In genomic region chr15:89365457-89366055, GRCh38 we compare ENCODE assay signal across 17 cellular contexts. TPM values are rescaled to one million over a fixed set of nuclear protein-coding genes. Genes with fewer than 3 reads are reported as not detected.
DNase-seq lines count a peak whose midpoint lies in the region; ATAC-seq, FAIRE-seq and TF ChIP-seq lines count a peak whose summit lies in the region.
"Had no signal": no experiment of that assay in that cellular context is flagged by ENCODE, and none has a peak within 500 bp of the region (broad histone marks: within the 10 kb centered on the region; RNA-seq: fewer than 3 reads in every experiment).

No MANE protein-coding gene starts in this region.

- peaks cover 33% of the 10 kb centered on the region for H3K4me1 ChIP-seq in GM23338 (ENCODE audit: insufficient read depth)
- H3K4me1 ChIP-seq in endothelial cell of umbilical vein (ENCODE audit: control insufficient read depth, extremely low read depth, insufficient read depth, low read length), result no peaks in the 10 kb centered on the region
- H3K4me1 ChIP-seq in vagina, result peaks cover 27% of the 10 kb centered on the region

- no peak overlapping the region for H3K4me3 ChIP-seq in GM23338
- H3K4me3 ChIP-seq in endothelial cell of umbilical vein (replicated peaks in 1 of 3; ENCODE audit: insufficient read depth in 1 of 3, low read depth in 1 of 3, low read length in 3 of 3), result no peak overlapping the region
- H3K4me3 ChIP-seq in vagina, result no peak overlapping the region
- H3K4me3 ChIP-seq: BLaER1 treated with 17β-estradiol and CSF1 and Interleukin-3, amounts not matched to agents 10 nM and 100 nM; GM12878; HAP-1 had no signal

- H3K4me2 ChIP-seq in GM23338, result no peak overlapping the region
- H3K4me2 ChIP-seq in endothelial cell of umbilical vein (ENCODE audit: insufficient read depth, low read length), result no peak overlapping the region

- no peaks in the 10 kb centered on the region for H3K9me3 ChIP-seq in endothelial cell of umbilical vein (replicated peaks; ENCODE audit: control insufficient read depth, insufficient read depth, low read length)
- H3K9me3 ChIP-seq in vagina, result no peaks in the 10 kb centered on the region
- H3K9me3 ChIP-seq: HAP-1 had no signal

- H3K79me2 ChIP-seq in GM23338 (replicated peaks; ENCODE audit: insufficient read depth), result no peaks in the 10 kb centered on the region
- H3K79me2 ChIP-seq in endothelial cell of umbilical vein (ENCODE audit: control insufficient read depth, insufficient read depth, low read length), result no peaks in the 10 kb centered on the region

- peaks cover 32% of the 10 kb centered on the region for H4K20me1 ChIP-seq in GM23338 (replicated peaks; ENCODE audit: insufficient read depth)
- no peaks in the 10 kb centered on the region for H4K20me1 ChIP-seq in endothelial cell of umbilical vein (replicated peaks; ENCODE audit: control insufficient read depth, extremely low read depth, insufficient read depth, low read length)

- dilution Hi-C loops in endothelial cell of umbilical vein (cut with MboI; ENCODE audit: extremely low pct_ligation_motif_present, low sequenced_read_pairs), result no loop called here

- FAIRE-seq in endothelial cell of umbilical vein (lab: Jason Lieb, UNC), result no peak
- FAIRE-seq: GM12878, GM18507, HTR-8/SVneo had no signal

- CTCF ChIA-PET in endothelial cell of umbilical vein (lab: Charles Lee), result interaction anchor here (1.1 kb wide), 1 partner anchor 51 kb away, joined by 4 read pairs; no protein-coding TSS in a partner anchor

- peaks cover 15% of the 10 kb centered on the region for H3F3A ChIP-seq in GM23338 (replicated peaks; ENCODE audit: low read depth)

- peak; percentile 42 for DNase-seq in GM23338 (ENCODE audit: low spot score)
- DNase-seq in endothelial cell of umbilical vein (ENCODE audit: low read depth, low spot score), result no peak
- DNase-seq in neural crest cell (ENCODE audit: low read depth, low spot score), result no peak
- DNase-seq in vagina (ENCODE audit: extremely low spot score in 2 of 2), result no peak
- DNase-seq in DMS53 treated with DMSO at 0.1 percent for 48 hours (lab: John Stamatoyannopoulos, UW; ENCODE audit: unreplicated experiment), result no peak
- no peak for DNase-seq in T-helper 2 cell
- no peak for DNase-seq in NCI-H2107 treated with DMSO at 0.1 percent for 48 hours (lab: John Stamatoyannopoulos, UW; ENCODE audit: unreplicated experiment)
- DNase-seq: ACHN; CD4-positive, CD25-positive, alpha-beta regulatory T cell; DMS53; GOT3 had no signal

- no peak overlapping the region; the same call in 2 of the 3 replicates for H3K4me3 Mint-ChIP-seq in GM23338
- H3K4me3 Mint-ChIP-seq in brain, result peak overlapping the region; percentile 90 to 95 (median 92)
- peak overlapping the region; percentile 1 for H3K4me3 Mint-ChIP-seq in neural crest cell

- H3K9ac ChIP-seq in endothelial cell of umbilical vein (replicated peaks; ENCODE audit: extremely low read depth, insufficient read depth, low read length), result no peak overlapping the region
- H3K9ac ChIP-seq: BLaER1 treated with 17β-estradiol and CSF1 and Interleukin-3, amounts not matched to agents 10 nM and 100 nM had no signal

- TF ChIP-seq POLR2A in endothelial cell of umbilical vein (IDR thresholded peaks at IDR 0.05; ENCODE audit: low read depth, low read length) (no peak), vagina (IDR thresholded peaks at IDR 0.05) (no peak)

- H3K27ac ChIP-seq in GM23338 (ENCODE audit: low read depth) (no peak overlapping the region), endothelial cell of umbilical vein (ENCODE audit: insufficient read depth, low read depth, low read length) (no peak overlapping the region), vagina (no peak overlapping the region)
- H3K27ac ChIP-seq: BLaER1 treated with 17β-estradiol and CSF1 and Interleukin-3, amounts not matched to agents 10 nM and 100 nM had no signal

- H3K9me1 ChIP-seq in endothelial cell of umbilical vein (replicated peaks; ENCODE audit: control insufficient read depth, extremely low read depth, insufficient read depth, low read length), result no peaks in the 10 kb centered on the region

- peaks cover 8% of the 10 kb centered on the region; the same call in 2 of the 3 replicates for H3K9me3 Mint-ChIP-seq in GM23338
- peaks cover 0 to 14% (median 3%) of the 10 kb centered on the region in 5 experiments for H3K9me3 Mint-ChIP-seq in brain
- no peaks in the 10 kb centered on the region for H3K9me3 Mint-ChIP-seq in neural crest cell

- no peak overlapping the region for H2AFZ ChIP-seq in GM23338
- H2AFZ ChIP-seq in endothelial cell of umbilical vein (ENCODE audit: low read depth, low read length), result no peak overlapping the region

- H3K4me1 Mint-ChIP-seq in GM23338 (peaks cover 32% of the 10 kb centered on the region), brain (peaks cover 79% of the 10 kb centered on the region), neural crest cell (peaks cover 30% of the 10 kb centered on the region)

- TF ChIP-seq CTCF in GM23338 (conservative IDR thresholded peaks at IDR 0.05; ENCODE audit: low read depth in 2 of 2) (no peak), brain (conservative IDR thresholded peaks at IDR 0.05) (no peak), endothelial cell of umbilical vein (IDR thresholded peaks at IDR 0.05; ENCODE audit: extremely low read depth in 1 of 2, insufficient read depth in 1 of 2, low read depth in 1 of 2, low read length in 2 of 2) (no peak), neural crest cell (conservative IDR thresholded peaks at IDR 0.05) (no peak), vagina (IDR thresholded peaks at IDR 0.05) (no peak)

- H3K27me3 Mint-ChIP-seq in GM23338 (ENCODE audit: insufficient read depth, low read depth, poor library complexity) (peaks cover 97% of the 10 kb centered on the region), brain (peaks cover 44% of the 10 kb centered on the region), neural crest cell (ENCODE audit: low read depth) (peaks cover 97% of the 10 kb centered on the region)

- ATAC-seq in GM23338, result no peak
- ATAC-seq: GM12878 had no signal

- BruUV-seq in endothelial cell of umbilical vein (replicated peaks; lab: Mats Ljungman, UMichigan), result no TSS peak

- peaks cover 100% of the 10 kb centered on the region for H3K27me3 ChIP-seq in GM23338 (ENCODE audit: insufficient read depth)
- peaks cover 88 to 98% of the 10 kb centered on the region in 2 experiments for H3K27me3 ChIP-seq in endothelial cell of umbilical vein (ENCODE audit: control insufficient read depth in 2 of 2, insufficient read depth in 2 of 2, low read length in 2 of 2)
- peaks cover 51% of the 10 kb centered on the region for H3K27me3 ChIP-seq in vagina

- POLR2A ChIA-PET in endothelial cell of umbilical vein (lab: Charles Lee), result no interaction called here

- H3K36me3 ChIP-seq in GM23338 (ENCODE audit: insufficient read depth), result no peaks in the 10 kb centered on the region; the same call in 1 of the 2 replicates
- H3K36me3 ChIP-seq in endothelial cell of umbilical vein (ENCODE audit: control insufficient read depth in 2 of 2, extremely low read depth in 1 of 2, insufficient read depth in 2 of 2, low read length in 2 of 2), result no peaks in the 10 kb centered on the region
- no peaks in the 10 kb centered on the region for H3K36me3 ChIP-seq in vagina
- H3K36me3 ChIP-seq: BLaER1 treated with 17β-estradiol and CSF1 and Interleukin-3, amounts not matched to agents 10 nM and 100 nM; HAP-1 had no signal

- H3K36me3 Mint-ChIP-seq in GM23338 (ENCODE audit: low read depth) (peaks cover 3% of the 10 kb centered on the region; the same call in 1 of the 3 replicates), brain (peaks cover under 1% of the 10 kb centered on the region), neural crest cell (ENCODE audit: low read depth) (no peaks in the 10 kb centered on the region)
- H3K36me3 Mint-ChIP-seq: CD4-positive, CD25-positive, alpha-beta regulatory T cell had no signal

- no peaks in the 10 kb centered on the region for H3K9me2 ChIP-seq in GM23338 (ENCODE audit: insufficient read depth)

- intact Hi-C loops in endothelial cell of umbilical vein (cut with micrococcal nuclease) (no loop called here), vagina (cut with DNase I) (no loop called here)

- H3K27ac Mint-ChIP-seq in GM23338 (no peak overlapping the region), brain (peak overlapping the region; percentile 79 to 98 (median 92)), neural crest cell (ENCODE audit: unreplicated experiment) (no peak overlapping the region)
- H3K27ac Mint-ChIP-seq: CD4-positive, CD25-positive, alpha-beta regulatory T cell had no signal

TF ChIP-seq in GM23338, 12 proteins besides CTCF, POLR2A, EP300 and RAD21 (continues in another document):
- TF ChIP-seq STAT1 (IDR thresholded peaks at IDR 0.05; ENCODE audit: unreplicated experiment) (no peak), EZH2 (IDR thresholded peaks at IDR 0.05; ENCODE audit: low read depth, unreplicated experiment) (peak; percentile 44)

TF ChIP-seq in endothelial cell of umbilical vein, 7 proteins besides CTCF, POLR2A, EP300 and RAD21:
- TF ChIP-seq JUN (IDR thresholded peaks at IDR 0.05; ENCODE audit: borderline replicate concordance, insufficient read depth, insufficient read length, low read depth) (no peak), EZH2 (IDR thresholded peaks at IDR 0.05; ENCODE audit: borderline replicate concordance, low read depth, low read length, severe bottlenecking) (peak; percentile 62), FOS (IDR thresholded peaks at IDR 0.05; ENCODE audit: borderline replicate concordance, insufficient read depth, low read length) (no peak), GATA2 (IDR thresholded peaks at IDR 0.05; ENCODE audit: insufficient read depth, insufficient read length, low read depth, low read length) (no peak), MYC (IDR thresholded peaks at IDR 0.05; ENCODE audit: low read depth, low read length) (no peak), MAX (IDR thresholded peaks at IDR 0.05; ENCODE audit: insufficient read depth, insufficient read length) (no peak)
TF ChIP-seq in endothelial cell of umbilical vein: peak in this region for 1.

RNA-seq across cellular contexts. Expression of gene POLG, which starts 30.9 kb away (rescaled TPM):
- total RNA-seq in GM23338 (2014; rRNA removed; shearing (Covaris generic)), result 70.2 and 74.1 TPM in 2 replicates
- polyA plus RNA-seq in GM23338 (2016; fragmentation: Nextera tagmentation; extraction: Ambion mirVana) (28.8 and 29.0 TPM in 2 replicates), brain (ENCODE audit: insufficient read depth, low read depth, low replicate concordance) (36.8 TPM), endothelial cell of umbilical vein (33.8 and 36.6 TPM in 2 replicates)
- total RNA-seq in endothelial cell of umbilical vein (77.7 and 79.4 TPM in 2 replicates), neural crest cell (66.5 and 73.5 TPM in 2 replicates), vagina (50.3 TPM)
- 24.9 and 27.4 TPM in 2 replicates for polyA plus RNA-seq in endothelial cell of umbilical vein (2011; cell fraction: cytosol; rRNA removed)
- 236 and 246 TPM in 2 replicates for polyA plus RNA-seq in endothelial cell of umbilical vein (2011; cell fraction: nucleus; rRNA removed)
- polyA plus RNA-seq in endothelial cell of umbilical vein (2012), result 53.5 and 54.2 TPM in 2 replicates
- 74.4 and 77.4 TPM in 2 replicates for polyA minus RNA-seq in endothelial cell of umbilical vein
- polyA minus RNA-seq in endothelial cell of umbilical vein (2011; cell fraction: cytosol; rRNA and poly(A)+ RNA removed), result 24.2 TPM
- polyA minus RNA-seq in endothelial cell of umbilical vein (2011; cell fraction: nucleus; rRNA and poly(A)+ RNA removed), result 61.2 and 82.9 TPM in 2 replicates

Comparison
In these comparisons a context has a peak if more than half of its experiments do, and no peak if none do; other contexts are left out.
1. H3K27ac Mint-ChIP-seq: peak in brain (5 of 5); none in GM23338 (single experiment) and neural crest cell (single experiment).